ENCODE assay signal across 9 cellular contexts in genomic region chr3:184337981-184338380, GRCh38. TPM values are rescaled to one million over a fixed set of nuclear protein-coding genes. Genes with fewer than 3 reads are reported as not detected.
A peak's percentile ranks its signal among the peaks of the same experiment; 100 is the strongest.
DNase-seq lines count a peak whose midpoint lies in the region; ATAC-seq and TF ChIP-seq lines count a peak whose summit lies in the region.
"Had no signal": no experiment of that assay in that cellular context is flagged by ENCODE, and none has a peak within 500 bp of the region (broad histone marks: within the 10 kb centered on the region; RNA-seq: fewer than 3 reads in every experiment).

No MANE protein-coding gene starts in this region.

- peak overlapping the region; percentile 27 for H3K4me3 ChIP-seq in HUES48 (ENCODE audit: low read depth, low read length)
- H3K4me3 ChIP-seq in ascending aorta, result peak overlapping the region; percentile 88 to 96
- peak overlapping the region; percentile 27 to 69 (median 30) for H3K4me3 ChIP-seq in stomach
- H3K4me3 ChIP-seq in body of pancreas, result no peak overlapping the region
- H3K4me3 ChIP-seq: SK-N-MC had no signal

- TF ChIP-seq EP300 in stomach (IDR thresholded peaks at IDR 0.05), result no peak

- TF ChIP-seq POLR2A in stomach (IDR thresholded peaks at IDR 0.05) (no peak), body of pancreas (IDR thresholded peaks at IDR 0.05) (no peak)

- H3K9ac ChIP-seq in HUES48 (ENCODE audit: low read depth, low read length), result no peak overlapping the region

- H3K27ac ChIP-seq in HUES48 (ENCODE audit: low read depth, low read length) (peak overlapping the region; percentile 46), ascending aorta (peak overlapping the region; percentile 97 to 99), layer of hippocampus (ENCODE audit: low read depth, low read length) (peak overlapping the region; percentile 96), stomach (peak overlapping the region; percentile 55 to 99 (median 98)), body of pancreas (peak overlapping the region in 2 of 4 donors; percentile 39 to 96)
- H3K27ac ChIP-seq: SK-N-MC had no signal

- no peaks in the 10 kb centered on the region for H3K27me3 ChIP-seq in HUES48 (ENCODE audit: control insufficient read depth, insufficient read depth, low read length)
- no peaks in the 10 kb centered on the region for H3K27me3 ChIP-seq in ascending aorta
- no peaks in the 10 kb centered on the region for H3K27me3 ChIP-seq in layer of hippocampus (ENCODE audit: control insufficient read depth, insufficient read depth, low read length)
- no peaks in the 10 kb centered on the region for H3K27me3 ChIP-seq in stomach
- no peaks in the 10 kb centered on the region for H3K27me3 ChIP-seq in body of pancreas

- H3K9me3 ChIP-seq in HUES48 (ENCODE audit: control insufficient read depth, insufficient read depth, low read length) (no peaks in the 10 kb centered on the region), ascending aorta (no peaks in the 10 kb centered on the region), stomach (no peaks in the 10 kb centered on the region), body of pancreas (no peaks in the 10 kb centered on the region)

- no peak for DNase-seq in ascending aorta (ENCODE audit: low spot score in 2 of 2)
- no peak for DNase-seq in stomach
- no peak for DNase-seq in stimulated activated CD4-positive, alpha-beta T cell treated with anti-CD3 and anti-CD28 coated beads, Interleukin-12 subunit alpha, Interleukin-12 subunit beta, amount 100 ng/mL, for 4 hours
- no peak for DNase-seq in T1000 (lab: John Stamatoyannopoulos, UW)
- no peak for DNase-seq in body of pancreas
- DNase-seq: activated gamma-delta T cell had no signal

- H3K36me3 ChIP-seq in HUES48 (ENCODE audit: control insufficient read depth, insufficient read depth, low read length), result peaks cover 29% of the 10 kb centered on the region
- H3K36me3 ChIP-seq in ascending aorta, result peaks cover 31 to 41% of the 10 kb centered on the region in 2 donors
- H3K36me3 ChIP-seq in stomach, result peaks cover 35 to 44% (median 40%) of the 10 kb centered on the region in 4 donors
- H3K36me3 ChIP-seq in body of pancreas (replicated peaks in 1 of 2; ENCODE audit: insufficient read depth in 1 of 2, low read depth in 2 of 2), result peaks cover 0 to 16% of the 10 kb centered on the region in 2 donors

- intact Hi-C loops in ascending aorta (cut with DNase I), result loop anchor here (1.0 to 10.0 kb wide), 7 partner anchors 24 to 703 kb away; partner anchors contain the start of genes ABCF3, AP2M1, EIF4G1 and EPHB3
- intact Hi-C loops in stomach (cut with DNase I; ENCODE audit: low total_unique reads), result no loop called here
- intact Hi-C loops in body of pancreas (cut with DNase I), result no loop called here

- TF ChIP-seq CTCF in ascending aorta (IDR thresholded peaks at IDR 0.05) (no peak), stomach (IDR thresholded peaks at IDR 0.05) (no peak), body of pancreas (IDR thresholded peaks at IDR 0.05) (no peak)

- WGBS in stomach, 5 donors, result 55 to 88% (median 78%) methylated on average over 7 of the region's 7 CpGs
- WGBS in body of pancreas, 2 donors, result 62 to 65% methylated on average over 7 of the region's 7 CpGs

- H3K4me1 ChIP-seq in HUES48 (ENCODE audit: control insufficient read depth, insufficient read depth, low read length) (peaks cover 25% of the 10 kb centered on the region), ascending aorta (peaks cover 7 to 16% of the 10 kb centered on the region in 2 donors), stomach (peaks cover 34 to 81% (median 53%) of the 10 kb centered on the region in 4 donors), body of pancreas (peaks cover 32% of the 10 kb centered on the region)

- no peak for ATAC-seq in body of pancreas

RNA-seq across cellular contexts. Expression of gene FAM131A, which starts 0.6 kb away (rescaled TPM):
- 47.7 TPM for total RNA-seq in ascending aorta
- total RNA-seq in stomach, result 10 to 100 TPM in 3 of 5 donors, 1 to 10 TPM in 2; 1.8 to 73.2 (median 28.8) TPM
- 10 to 100 TPM; 10.0 to 13.0 (median 12.5) TPM for polyA plus RNA-seq in stomach
- total RNA-seq in body of pancreas, result 10 to 100 TPM; 11.5 to 13.5 TPM

RNA-seq across cellular contexts. Expression of gene CLCN2, which starts 23.4 kb away (rescaled TPM):
- 31.2 TPM for total RNA-seq in ascending aorta
- 10 to 100 TPM in 2 of 5 donors, 1 to 10 TPM in 3; 4.2 to 34.5 (median 5.8) TPM for total RNA-seq in stomach
- 1 to 10 TPM; 2.1 to 5.1 (median 2.5) TPM for polyA plus RNA-seq in stomach
- 10 to 100 TPM in 1 of 2 donors, 1 to 10 TPM in 1; 7.5 to 12.2 TPM for total RNA-seq in body of pancreas

RNA-seq across cellular contexts. Expression of gene POLR2H, which starts 23.5 kb away (rescaled TPM):
- total RNA-seq in ascending aorta (26.0 TPM), stomach (100 to 1,000 TPM in 2 of 5 donors, 10 to 100 TPM in 3; 14.0 to 273 (median 85.0) TPM), body of pancreas (100 to 1,000 TPM in 1 of 2 donors, 10 to 100 TPM in 1; 32.4 to 137 TPM)
- polyA plus RNA-seq in stomach, result 100 to 1,000 TPM; 103 to 142 (median 116) TPM

RNA-seq across cellular contexts. Expression of gene EIF4G1, which starts 23.6 kb away (rescaled TPM):
- total RNA-seq in ascending aorta, result 192 TPM
- total RNA-seq in stomach, result 100 to 1,000 TPM; 167 to 572 (median 203) TPM
- 100 to 1,000 TPM in 2 of 3 donors, 10 to 100 TPM in 1; 86.5 to 171 (median 134) TPM for polyA plus RNA-seq in stomach
- total RNA-seq in body of pancreas, result 100 to 1,000 TPM; 146 to 213 TPM

RNA-seq across cellular contexts. Expression of gene PSMD2, which starts 38.9 kb away (rescaled TPM):
- 151 TPM for total RNA-seq in ascending aorta
- 100 to 1,000 TPM; 124 to 239 (median 172) TPM for total RNA-seq in stomach
- 100 to 1,000 TPM in 1 of 3 donors, 10 to 100 TPM in 2; 73.0 to 119 (median 81.7) TPM for polyA plus RNA-seq in stomach
- 10 to 100 TPM; 75.0 to 83.7 TPM for total RNA-seq in body of pancreas

Comparison
In these comparisons a context has a peak if more than half of its experiments do, and no peak if none do; other contexts are left out.
1. H3K4me3 ChIP-seq: peak in HUES48 (single experiment), ascending aorta (2 of 2) and stomach (4 of 4); none in body of pancreas (0 of 2).